Comparison of ENCODE assay signal across 16 cellular contexts in genomic region chr22:29985912-29986311, GRCh38.
DNase-seq lines count a peak whose midpoint lies in the region; ATAC-seq and TF ChIP-seq lines count a peak whose summit lies in the region.
"Had no signal": no experiment of that assay in that cellular context is flagged by ENCODE, and none has a peak within 500 bp of the region (broad histone marks: within the 10 kb centered on the region; RNA-seq: fewer than 3 reads in every experiment).

No MANE protein-coding gene starts in this region.

- H3K4me3 Mint-ChIP-seq in endodermal cell (no peak overlapping the region), neural progenitor cell (no peak overlapping the region)
- H3K4me3 Mint-ChIP-seq: CD14-positive monocyte; CD8-positive, alpha-beta T cell had no signal

- peaks cover 15% of the 10 kb centered on the region for H3K36me3 ChIP-seq in WERI-Rb-1
- peaks cover 10% of the 10 kb centered on the region for H3K36me3 ChIP-seq in endodermal cell (ENCODE audit: control insufficient read depth, insufficient read depth, low read length)
- no peaks in the 10 kb centered on the region for H3K36me3 ChIP-seq in neural progenitor cell

- H3K4me3 ChIP-seq in WERI-Rb-1 (ENCODE audit: low read depth, low read length) (no peak overlapping the region), endodermal cell (ENCODE audit: low read length) (no peak overlapping the region), neural progenitor cell (no peak overlapping the region)

- peaks cover 34% of the 10 kb centered on the region for H3F3A ChIP-seq in neural progenitor cell (ENCODE audit: low read depth)

- peaks cover 23% of the 10 kb centered on the region for H3K4me1 ChIP-seq in endodermal cell (ENCODE audit: control insufficient read depth, insufficient read depth, low read length)
- H3K4me1 ChIP-seq in neural progenitor cell, result peaks cover 34% of the 10 kb centered on the region

- peak overlapping the region; percentile 83 for H3K27ac Mint-ChIP-seq in endodermal cell
- no peak overlapping the region for H3K27ac Mint-ChIP-seq in neural progenitor cell
- H3K27ac Mint-ChIP-seq: CD8-positive, alpha-beta T cell had no signal

- H3K9me3 Mint-ChIP-seq in endodermal cell (no peaks in the 10 kb centered on the region), neural progenitor cell (no peaks in the 10 kb centered on the region)
- H3K9me3 Mint-ChIP-seq: CD14-positive monocyte; CD8-positive, alpha-beta T cell had no signal

- H2AFZ ChIP-seq in neural progenitor cell (replicated peaks), result no peak overlapping the region

- H3K36me3 Mint-ChIP-seq in endodermal cell (ENCODE audit: low read depth) (peaks cover 23% of the 10 kb centered on the region), neural progenitor cell (peaks cover 23% of the 10 kb centered on the region)

- peak overlapping the region; percentile 38 for H3K27ac ChIP-seq in WERI-Rb-1
- no peak overlapping the region for H3K27ac ChIP-seq in endodermal cell (ENCODE audit: low read depth, low read length)
- peak overlapping the region; percentile 67 for H3K27ac ChIP-seq in neural progenitor cell
- H3K27ac ChIP-seq: 22Rv1 had no signal

- H3K27me3 Mint-ChIP-seq in endodermal cell (ENCODE audit: insufficient read depth) (no peaks in the 10 kb centered on the region), neural progenitor cell (ENCODE audit: insufficient read depth, low read depth) (peaks cover 2% of the 10 kb centered on the region)

- TF ChIP-seq CTCF in WERI-Rb-1 (IDR thresholded peaks at IDR 0.05; ENCODE audit: low read depth, low read length), result no peak
- no peak for TF ChIP-seq CTCF in endodermal cell (conservative IDR thresholded peaks at IDR 0.05)
- no peak for TF ChIP-seq CTCF in neural progenitor cell (IDR thresholded peaks at IDR 0.05)

- H3K9me3 ChIP-seq in WERI-Rb-1 (ENCODE audit: severe bottlenecking) (no peaks in the 10 kb centered on the region), endodermal cell (ENCODE audit: control insufficient read depth, low read length) (no peaks in the 10 kb centered on the region), neural progenitor cell (ENCODE audit: low read depth) (no peaks in the 10 kb centered on the region)

- H3K9ac ChIP-seq in endodermal cell (ENCODE audit: extremely low read depth, low read length, poor library complexity, severe bottlenecking), result peak overlapping the region; percentile 37
- no peak overlapping the region for H3K9ac ChIP-seq in neural progenitor cell

- peaks cover 28% of the 10 kb centered on the region for H3K4me1 Mint-ChIP-seq in endodermal cell
- peaks cover 9% of the 10 kb centered on the region for H3K4me1 Mint-ChIP-seq in neural progenitor cell

- no peaks in the 10 kb centered on the region for H3K27me3 ChIP-seq in WERI-Rb-1 (ENCODE audit: insufficient read depth, low read depth, severe bottlenecking)
- H3K27me3 ChIP-seq in endodermal cell (ENCODE audit: control insufficient read depth, insufficient read depth, low read length, poor library complexity, severe bottlenecking), result no peaks in the 10 kb centered on the region
- no peaks in the 10 kb centered on the region for H3K27me3 ChIP-seq in neural progenitor cell

- ATAC-seq in GM19467 (IDR thresholded peaks at IDR 0.05; ENCODE audit: unreplicated experiment), result no peak
- ATAC-seq: CD8-positive, alpha-beta T cell had no signal

- WGBS in endodermal cell (ENCODE audit: insufficient coverage in 1 of 2, insufficient read length in 1 of 2), 2 experiments, result 85 to 100% methylated on average over 1 of the region's 1 CpG

- H3K79me2 ChIP-seq in neural progenitor cell (ENCODE audit: low read depth), result peaks cover 6% of the 10 kb centered on the region

- peak overlapping the region; percentile 46 for H3K4me2 ChIP-seq in neural progenitor cell

- DNase-seq in D341Med (ENCODE audit: low spot score), result peak; percentile 49
- peak; percentile 81 for DNase-seq in WERI-Rb-1
- no peak for DNase-seq in endodermal cell
- DNase-seq in neural progenitor cell (ENCODE audit: low spot score), result peak; percentile 55
- DNase-seq in HuH-7 (ENCODE audit: low spot score), result no peak
- DNase-seq in NCI-H748 treated with DMSO at 0.1 percent for 48 hours (lab: John Stamatoyannopoulos, UW), result no peak
- DNase-seq in RKO (ENCODE audit: low spot score), result no peak
- DNase-seq: CD8-positive, alpha-beta T cell; COR-L47; DND-41; GDM1; H7; IMR-90 had no signal

- H4K20me1 ChIP-seq in neural progenitor cell (ENCODE audit: low read depth), result peaks cover 23% of the 10 kb centered on the region

Comparison
In these comparisons a context has a peak if more than half of its experiments do, and no peak if none do; other contexts are left out.
1. DNase-seq: peak in D341Med (single experiment), WERI-Rb-1 (single experiment) and neural progenitor cell (single experiment); none in endodermal cell (single experiment), HuH-7 (single experiment), NCI-H748 treated with DMSO at 0.1 percent for 48 hours (single experiment) and RKO (single experiment).